ENCODE assay signal across 27 cellular contexts in genomic region chr7:140418653-140419052, GRCh38. TPM values are rescaled to one million over a fixed set of nuclear protein-coding genes. Genes with fewer than 3 reads are reported as not detected.
"Had no signal": no experiment of that assay in that cellular context is flagged by ENCODE, and none has a peak within 500 bp of the region (broad histone marks: within the 10 kb centered on the region; RNA-seq: fewer than 3 reads in every experiment).

No MANE protein-coding gene starts in this region.

- H3K27ac ChIP-seq: colonic mucosa, epithelial cell of prostate, esophagus squamous epithelium, gastroesophageal sphincter, heart right ventricle, VCaP had no signal

- H3K27me3 Mint-ChIP-seq: activated CD4-positive, alpha-beta memory T cell treated with anti-CD3 and anti-CD28 coated beads for 36 hours; activated naive CD8-positive, alpha-beta T cell had no signal

- H3K27ac Mint-ChIP-seq: activated CD4-positive, alpha-beta memory T cell treated with anti-CD3 and anti-CD28 coated beads for 36 hours; activated CD8-positive, alpha-beta T cell treated with anti-CD3 and anti-CD28 coated beads, Interleukin-2, amount 10 ng/mL, durations not matched to agents 7 days and 5 days; activated naive CD8-positive, alpha-beta T cell; WTC11 had no signal

- ATAC-seq: activated CD8-positive, alpha-beta T cell treated with anti-CD3 and anti-CD28 coated beads, Interleukin-2, amount 10 ng/mL, durations not matched to agents 7 days and 5 days; gastroesophageal sphincter; heart right ventricle; WTC11 had no signal

- H3K9me3 Mint-ChIP-seq: activated CD4-positive, alpha-beta memory T cell treated with anti-CD3 and anti-CD28 coated beads for 36 hours; WTC11 had no signal

- H3K4me3 Mint-ChIP-seq: activated CD4-positive, alpha-beta memory T cell treated with anti-CD3 and anti-CD28 coated beads for 36 hours; activated CD8-positive, alpha-beta T cell treated with anti-CD3 and anti-CD28 coated beads, Interleukin-2, amount 10 ng/mL, durations not matched to agents 7 days and 5 days; activated naive CD8-positive, alpha-beta T cell; WTC11 had no signal

- DNase-seq: activated CD4-positive, alpha-beta memory T cell treated with anti-CD3 and anti-CD28 coated beads for 36 hours; activated CD4-positive, alpha-beta T cell treated with anti-CD3 and anti-CD28 coated beads for 1 hour; activated CD4-positive, alpha-beta T cell treated with anti-CD3 and anti-CD28 coated beads for 4 hours; activated CD8-positive, alpha-beta T cell treated with anti-CD3 and anti-CD28 coated beads, Interleukin-2, amount 10 ng/mL, durations not matched to agents 7 days and 5 days; activated gamma-delta T cell; activated naive CD4-positive, alpha-beta T cell; activated naive CD4-positive, alpha-beta T cell treated with anti-CD3 and anti-CD28 coated beads, Interleukin-2, amount 50 U/mL, for 16 hours; activated T-cell treated with anti-CD3 and anti-CD28 coated beads, Interleukin-2, amount 50 U/mL, for 48 hours; amniotic stem cell; anterior cingulate cortex; caudate nucleus; cerebellar nuclear complex; effector CD8-positive, alpha-beta T cell; esophagus squamous epithelium; foreskin melanocyte; heart right ventricle had no signal

- H3K4me1 Mint-ChIP-seq: WTC11 had no signal

RNA-seq across cellular contexts. Expression of gene RAB19, which starts 14.8 kb away (rescaled TPM):
- total RNA-seq: astrocyte, endothelial cell of umbilical vein, fibroblast of lung, fibroblast of villous mesenchyme, gastroesophageal sphincter, glomerular endothelial cell, heart right ventricle had no signal
